In the genomic region with DNA sequence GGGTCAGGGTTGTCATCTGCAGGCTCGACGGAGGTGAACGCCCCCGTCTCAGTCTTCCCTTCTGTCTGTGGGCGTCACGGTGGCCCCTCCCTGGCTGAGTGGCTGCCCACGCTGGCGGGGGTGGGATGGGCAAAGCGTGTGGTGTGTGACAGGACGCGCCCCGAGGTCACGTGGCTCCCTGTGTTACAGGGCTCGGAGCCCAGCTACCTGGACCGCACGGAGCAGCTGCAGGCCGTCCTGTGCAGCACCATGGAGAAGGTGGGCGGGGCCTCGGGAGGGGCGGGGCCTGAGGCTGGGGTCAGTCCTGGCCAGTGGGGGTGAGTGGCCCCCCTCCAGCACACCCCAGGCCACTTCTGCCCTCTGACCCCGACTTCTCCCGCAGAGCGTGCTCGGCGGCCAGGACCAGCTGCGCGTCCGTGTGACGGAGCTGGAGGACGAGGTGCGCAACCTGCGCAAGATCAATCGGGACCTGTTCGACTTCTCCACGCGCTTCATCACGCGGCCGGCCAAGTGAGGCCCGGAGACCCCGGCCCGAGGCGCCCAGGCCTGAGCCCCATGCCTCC, we compare ENCODE assay signal across 2 cellular contexts.
TF ChIP-seq lines count a peak whose summit lies in the region.

No MANE protein-coding gene starts in this region.

TF ChIP-seq in HEK293, 187 proteins besides CTCF, POLR2A, EP300 and RAD21:
- TF ChIP-seq, protein P1, sequence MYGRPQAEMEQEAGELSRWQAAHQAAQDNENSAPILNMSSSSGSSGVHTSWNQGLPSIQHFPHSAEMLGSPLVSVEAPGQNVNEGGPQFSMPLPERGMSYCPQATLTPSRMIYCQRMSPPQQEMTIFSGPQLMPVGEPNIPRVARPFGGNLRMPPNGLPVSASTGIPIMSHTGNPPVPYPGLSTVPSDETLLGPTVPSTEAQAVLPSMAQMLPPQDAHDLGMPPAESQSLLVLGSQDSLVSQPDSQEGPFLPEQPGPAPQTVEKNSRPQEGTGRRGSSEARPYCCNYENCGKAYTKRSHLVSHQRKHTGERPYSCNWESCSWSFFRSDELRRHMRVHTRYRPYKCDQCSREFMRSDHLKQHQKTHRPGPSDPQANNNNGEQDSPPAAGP (tag by site-specific recombination; IDR thresholded peaks at IDR 0.05): no peak
- TF ChIP-seq KLF8 (tag by site-specific recombination; IDR thresholded peaks at IDR 0.05): peak; percentile 55; the same call in 1 of the 2 replicates
- peak; percentile 78 for TF ChIP-seq KLF9 (tag by site-specific recombination; IDR thresholded peaks at IDR 0.05; ENCODE audit: low read depth)
- TF ChIP-seq ZNF558 (tag by site-specific recombination; IDR thresholded peaks at IDR 0.05): no peak
- TF ChIP-seq ZNF600 (tag by site-specific recombination; IDR thresholded peaks at IDR 0.05): peak; percentile 96
- TF ChIP-seq ZNF473 (tag by site-specific recombination; IDR thresholded peaks at IDR 0.05): no peak
- peak; percentile 92 for TF ChIP-seq EGR2 (tag by site-specific recombination; IDR thresholded peaks at IDR 0.05; ENCODE audit: low read depth)
- no peak for TF ChIP-seq KLF1 (tag by site-specific recombination; IDR thresholded peaks at IDR 0.05)
- no peak for TF ChIP-seq ZNF366 (tag by site-specific recombination; conservative IDR thresholded peaks at IDR 0.05)
- TF ChIP-seq, protein P2, sequence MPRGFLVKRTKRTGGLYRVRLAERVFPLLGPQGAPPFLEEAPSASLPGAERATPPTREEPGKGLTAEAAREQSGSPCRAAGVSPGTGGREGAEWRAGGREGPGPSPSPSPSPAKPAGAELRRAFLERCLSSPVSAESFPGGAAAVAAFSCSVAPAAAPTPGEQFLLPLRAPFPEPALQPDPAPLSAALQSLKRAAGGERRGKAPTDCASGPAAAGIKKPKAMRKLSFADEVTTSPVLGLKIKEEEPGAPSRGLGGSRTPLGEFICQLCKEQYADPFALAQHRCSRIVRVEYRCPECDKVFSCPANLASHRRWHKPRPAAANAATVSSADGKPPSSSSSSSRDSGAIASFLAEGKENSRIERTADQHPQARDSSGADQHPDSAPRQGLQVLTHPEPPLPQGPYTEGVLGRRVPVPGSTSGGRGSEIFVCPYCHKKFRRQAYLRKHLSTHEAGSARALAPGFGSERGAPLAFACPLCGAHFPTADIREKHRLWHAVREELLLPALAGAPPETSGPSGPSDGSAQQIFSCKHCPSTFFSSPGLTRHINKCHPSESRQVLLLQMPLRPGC (tag by site-specific recombination; IDR thresholded peaks at IDR 0.05): no peak
- TF ChIP-seq ZFHX2 (tag by site-specific recombination; conservative IDR thresholded peaks at IDR 0.05): peak; percentile 95
- TF ChIP-seq ZNF792 (tag by site-specific recombination; IDR thresholded peaks at IDR 0.05): no peak
- no peak for TF ChIP-seq ZNF658 (tag by site-specific recombination; IDR thresholded peaks at IDR 0.05)
- no peak for TF ChIP-seq YY1 (tag by site-specific recombination; IDR thresholded peaks at IDR 0.05)
- no peak for TF ChIP-seq ZSCAN23 (tag by site-specific recombination; IDR thresholded peaks at IDR 0.05)
- no peak for TF ChIP-seq OSR2 (tag by site-specific recombination; IDR thresholded peaks at IDR 0.05)
- TF ChIP-seq ZNF404 (tag by site-specific recombination; IDR thresholded peaks at IDR 0.05): no peak
- TF ChIP-seq ZNF707 (tag by site-specific recombination; IDR thresholded peaks at IDR 0.05): no peak

TF ChIP-seq in H1, 55 proteins besides CTCF, POLR2A, EP300 and RAD21:
- TF ChIP-seq FOSL1 (IDR thresholded peaks at IDR 0.05; ENCODE audit: insufficient read depth, low read depth, low read length): no peak
- no peak for TF ChIP-seq RXRA (IDR thresholded peaks at IDR 0.05; ENCODE audit: insufficient read depth, low read depth, low read length)
- TF ChIP-seq SUZ12 (IDR thresholded peaks at IDR 0.05; ENCODE audit: low read length): no peak
- TF ChIP-seq HDAC2 (IDR thresholded peaks at IDR 0.05; ENCODE audit: borderline replicate concordance in 1 of 2, low read depth in 2 of 2, low read length in 2 of 2): no peak
